In the genomic region with DNA sequence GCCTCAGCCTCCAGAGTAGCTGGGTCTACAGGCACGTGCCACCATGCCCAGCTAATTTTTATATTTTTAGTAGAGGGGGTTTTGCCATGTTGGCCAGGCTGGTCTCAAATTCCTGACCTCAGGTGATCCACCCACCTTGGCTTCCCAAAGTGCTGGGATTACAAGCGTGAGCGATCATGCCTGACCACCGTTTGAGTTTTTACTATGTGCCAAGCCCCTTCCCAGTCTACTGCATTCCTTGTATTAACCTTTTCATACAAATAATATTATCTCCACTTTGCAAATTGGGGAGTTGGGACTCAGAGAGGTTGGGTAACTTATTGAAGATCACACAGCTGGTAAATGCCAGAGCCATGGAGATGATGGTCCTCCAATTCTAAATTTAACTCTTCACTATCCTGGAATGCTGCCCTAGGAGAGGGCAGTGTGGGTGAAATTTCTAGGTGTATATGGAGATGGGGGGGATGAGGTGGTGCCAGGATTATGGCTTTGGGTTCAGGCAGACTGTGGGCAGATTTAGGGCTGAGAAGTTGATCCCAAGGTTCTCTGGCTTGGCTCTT, we compare ENCODE assay signal across 13 cellular contexts. TPM values are rescaled to one million over a fixed set of nuclear protein-coding genes. Genes with fewer than 3 reads are reported as not detected.
A peak's percentile ranks its signal among the peaks of the same experiment; 100 is the strongest.
DNase-seq lines count a peak whose midpoint lies in the region; ATAC-seq and TF ChIP-seq lines count a peak whose summit lies in the region.
"Had no signal": no experiment of that assay in that cellular context is flagged by ENCODE, and none has a peak within 500 bp of the region (broad histone marks: within the 10 kb centered on the region; RNA-seq: fewer than 3 reads in every experiment).

No MANE protein-coding gene starts in this region.

- DNase-seq in T-helper 2 cell treated with Interferon-gamma antibody and Interleukin-4, amounts not matched to agents 5 μg/mL and 100 μg/mL, for 36 hours (ENCODE audit: low spot score): no peak
- DNase-seq in T-helper 2 cell: no peak
- no peak for DNase-seq in adipocyte (ENCODE audit: low read depth)
- no peak for DNase-seq in neuronal stem cell (ENCODE audit: low spot score)
- DNase-seq in chondrocyte (ENCODE audit: low spot score): no peak
- DNase-seq: DMS 273 treated with DMSO at 0.1 percent for 48 hours, dorsolateral prefrontal cortex, foreskin melanocyte, NCI-H1694, transverse colon had no signal

- H3K4me3 Mint-ChIP-seq in T-helper 2 cell treated with Interferon-gamma antibody and Interleukin-4, amounts not matched to agents 5 μg/mL and 100 μg/mL, for 36 hours: peak overlapping the region; percentile 70
- no peak overlapping the region for H3K4me3 Mint-ChIP-seq in chondrocyte (ENCODE audit: unreplicated experiment)

- no peak overlapping the region for H3K23ac ChIP-seq in neuronal stem cell (ENCODE audit: low read depth, low read length, poor library complexity)

- H3K27me3 Mint-ChIP-seq in T-helper 2 cell treated with Interferon-gamma antibody and Interleukin-4, amounts not matched to agents 5 μg/mL and 100 μg/mL, for 36 hours (ENCODE audit: low read depth): no peaks in the 10 kb centered on the region
- H3K27me3 Mint-ChIP-seq in chondrocyte (ENCODE audit: low read depth): no peaks in the 10 kb centered on the region

- H4K91ac ChIP-seq in neuronal stem cell (ENCODE audit: low read depth, low read length, poor library complexity): no peak overlapping the region

- H3K9ac ChIP-seq in adipocyte (ENCODE audit: low read length) (peak overlapping the region; percentile 90), neuronal stem cell (ENCODE audit: low read depth, low read length, poor library complexity) (no peak overlapping the region)

- no peak overlapping the region for H3K18ac ChIP-seq in neuronal stem cell (ENCODE audit: low read length)

- ATAC-seq in HG02970 (IDR thresholded peaks at IDR 0.05; ENCODE audit: low FRiP score, unreplicated experiment) (no peak), GM21423 (IDR thresholded peaks at IDR 0.05; ENCODE audit: unreplicated experiment) (no peak)

- H3K79me1 ChIP-seq in neuronal stem cell (ENCODE audit: low read depth, low read length): peaks cover 3% of the 10 kb centered on the region

- peaks cover 41% of the 10 kb centered on the region for H3K4me1 ChIP-seq in adipocyte (ENCODE audit: control insufficient read depth, insufficient read depth, low read length)
- H3K4me1 ChIP-seq in neuronal stem cell (ENCODE audit: control insufficient read depth in 2 of 2, insufficient read depth in 1 of 2, low read depth in 1 of 2, low read length in 2 of 2): peaks cover 2 to 4% of the 10 kb centered on the region in 2 donors

- H2BK5ac ChIP-seq in neuronal stem cell (ENCODE audit: low read length): peak overlapping the region; percentile 0

- H2BK15ac ChIP-seq in neuronal stem cell (ENCODE audit: low read length): peak overlapping the region; percentile 38

- H2BK12ac ChIP-seq in neuronal stem cell (ENCODE audit: low read length): no peak overlapping the region

- no peak overlapping the region for H2AK5ac ChIP-seq in neuronal stem cell (ENCODE audit: low read depth, low read length)

- no peaks in the 10 kb centered on the region for H3K9me3 Mint-ChIP-seq in T-helper 2 cell treated with Interferon-gamma antibody and Interleukin-4, amounts not matched to agents 5 μg/mL and 100 μg/mL, for 36 hours
- no peaks in the 10 kb centered on the region for H3K9me3 Mint-ChIP-seq in chondrocyte (ENCODE audit: low read depth)

- no CpG with 5 or more reads among the region's 4 CpGs for WGBS in neuronal stem cell (ENCODE audit: extremely low coverage in 2 of 2, insufficient read length in 2 of 2, insufficient replicate concordance in 1 of 2), 2 donors

- peak overlapping the region; percentile 33 for H3K27ac Mint-ChIP-seq in T-helper 2 cell treated with Interferon-gamma antibody and Interleukin-4, amounts not matched to agents 5 μg/mL and 100 μg/mL, for 36 hours
- no peak overlapping the region for H3K27ac Mint-ChIP-seq in chondrocyte (ENCODE audit: unreplicated experiment)

- H3K4me1 Mint-ChIP-seq in T-helper 2 cell treated with Interferon-gamma antibody and Interleukin-4, amounts not matched to agents 5 μg/mL and 100 μg/mL, for 36 hours (ENCODE audit: low read depth): peaks cover 33% of the 10 kb centered on the region
- peaks cover 37% of the 10 kb centered on the region for H3K4me1 Mint-ChIP-seq in chondrocyte (ENCODE audit: low read depth)

- H3K27me3 ChIP-seq in adipocyte (replicated peaks; ENCODE audit: control insufficient read depth, insufficient read depth, low read length) (no peaks in the 10 kb centered on the region), neuronal stem cell (ENCODE audit: control insufficient read depth in 3 of 3, insufficient read depth in 3 of 3, low read depth in 1 of 3, low read length in 3 of 3) (peaks cover 0 to 2% (median 0%) of the 10 kb centered on the region in 3 experiments)
- H3K27me3 ChIP-seq: dorsolateral prefrontal cortex, transverse colon had no signal

- peaks cover 6% of the 10 kb centered on the region for H3K36me3 Mint-ChIP-seq in T-helper 2 cell treated with Interferon-gamma antibody and Interleukin-4, amounts not matched to agents 5 μg/mL and 100 μg/mL, for 36 hours (ENCODE audit: low read depth)
- no peaks in the 10 kb centered on the region for H3K36me3 Mint-ChIP-seq in chondrocyte (ENCODE audit: low read depth)

- no peak overlapping the region for H3K4ac ChIP-seq in neuronal stem cell (ENCODE audit: low read length)

- H3K9me3 ChIP-seq in KOPT-K1 (ENCODE audit: insufficient read depth, low read length, poor library complexity, severe bottlenecking): no peaks in the 10 kb centered on the region
- H3K9me3 ChIP-seq in adipocyte (ENCODE audit: control insufficient read depth, low read length): no peaks in the 10 kb centered on the region
- H3K9me3 ChIP-seq in neuronal stem cell (replicated peaks in 1 of 2; ENCODE audit: control insufficient read depth in 2 of 2, insufficient read depth in 1 of 2, low read depth in 1 of 2, low read length in 2 of 2): no peaks in the 10 kb centered on the region
- H3K9me3 ChIP-seq: transverse colon had no signal

- H3K36me3 ChIP-seq in KOPT-K1 (ENCODE audit: insufficient read depth, low read length) (peaks cover 8% of the 10 kb centered on the region), adipocyte (ENCODE audit: control insufficient read depth, insufficient read depth, low read length, severe bottlenecking) (no peaks in the 10 kb centered on the region), neuronal stem cell (replicated peaks in 1 of 2; ENCODE audit: control insufficient read depth in 2 of 2, insufficient read depth in 2 of 2, low read length in 2 of 2) (no peaks in the 10 kb centered on the region)
- H3K36me3 ChIP-seq: transverse colon had no signal

- H3K14ac ChIP-seq in neuronal stem cell (ENCODE audit: low read length): no peak overlapping the region

- peak overlapping the region; percentile 86 for H3K27ac ChIP-seq in KOPT-K1 (ENCODE audit: low read depth, low read length, poor library complexity, severe bottlenecking)
- no peak overlapping the region for H3K27ac ChIP-seq in neuronal stem cell (replicated peaks; ENCODE audit: low read length)

- H2AFZ ChIP-seq in neuronal stem cell (ENCODE audit: low read length): peak overlapping the region; percentile 99

- no peak overlapping the region for H3K4me3 ChIP-seq in adipocyte (ENCODE audit: low read length)
- H3K4me3 ChIP-seq in neuronal stem cell (ENCODE audit: low read length in 2 of 2): no peak overlapping the region

- H3K4me2 ChIP-seq in neuronal stem cell (ENCODE audit: insufficient read depth, low read length, poor library complexity, severe bottlenecking): no peak overlapping the region

- no peak for TF ChIP-seq CTCF in chondrocyte (IDR thresholded peaks at IDR 0.05)

- no peak overlapping the region for H2BK120ac ChIP-seq in neuronal stem cell (ENCODE audit: low read depth, low read length)

- H4K8ac ChIP-seq in neuronal stem cell (ENCODE audit: low read depth, low read length): no peak overlapping the region

RNA-seq across cellular contexts. Expression of a gene that starts 1.0 kb away (rescaled TPM):
- 7.1 TPM for polyA plus RNA-seq in neuronal stem cell (2013, experiment 1 of 2)
- polyA plus RNA-seq in neuronal stem cell (2013, experiment 2 of 2): 7.1 TPM
- 30.2 to 32.0 TPM (median 31.4 TPM) in 3 replicates for total RNA-seq in chondrocyte

RNA-seq across cellular contexts. Expression of a gene that starts 25.4 kb away (rescaled TPM):
- polyA plus RNA-seq in neuronal stem cell (2013, experiment 1 of 2): 4.9 TPM
- 4.5 TPM for polyA plus RNA-seq in neuronal stem cell (2013, experiment 2 of 2)
- total RNA-seq in chondrocyte: 5.0 to 10.9 TPM (median 7.2 TPM) in 3 replicates

RNA-seq across cellular contexts. Expression of a gene that starts 25.6 kb away (rescaled TPM):
- polyA plus RNA-seq in neuronal stem cell (2013, experiment 1 of 2): 14.4 TPM
- polyA plus RNA-seq in neuronal stem cell (2013, experiment 2 of 2): 16.0 TPM
- total RNA-seq in chondrocyte: 11.2 to 16.0 TPM (median 14.2 TPM) in 3 replicates
